ENCODE assay signal across 12 cellular contexts in the genomic region with DNA sequence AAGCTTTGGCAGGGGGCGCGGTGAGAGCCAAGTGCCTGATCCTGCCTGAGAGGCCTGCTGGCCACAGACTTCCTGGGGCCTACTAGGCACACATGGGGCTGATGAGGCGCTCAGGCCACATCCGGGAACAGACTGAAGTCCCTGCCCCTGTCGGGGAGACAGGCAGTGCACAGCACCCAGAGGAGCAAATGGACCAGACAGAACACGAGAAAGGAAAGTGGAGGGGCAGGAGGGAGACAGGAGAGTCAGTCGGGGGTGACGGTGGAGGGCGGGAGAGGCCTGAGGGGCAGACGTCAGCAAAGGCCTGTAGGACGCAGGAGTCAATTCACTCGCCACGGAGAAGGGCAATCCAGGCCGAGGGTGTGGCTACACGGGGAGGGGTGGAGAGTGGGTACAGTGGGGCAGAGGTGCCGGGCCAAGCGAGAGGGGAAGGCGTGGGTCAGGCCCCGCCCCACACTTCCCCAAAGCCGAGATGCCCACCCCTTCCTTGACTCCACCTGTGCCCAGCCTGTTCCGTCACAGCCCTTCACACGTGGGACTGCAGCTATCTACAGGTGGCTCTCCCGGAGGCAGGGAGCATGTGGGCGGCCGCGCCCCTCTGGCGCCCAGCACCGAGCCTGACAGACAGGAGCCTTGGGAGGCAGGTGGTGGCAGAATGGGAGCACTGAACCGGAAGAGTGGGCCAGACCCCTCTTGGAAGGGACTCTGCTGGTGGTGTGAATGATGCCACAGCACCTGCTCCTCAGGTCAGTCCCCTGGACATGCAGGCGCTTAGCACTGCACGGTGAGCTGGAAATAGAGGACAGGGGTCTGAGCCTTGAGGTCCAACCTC. TPM values are rescaled to one million over a fixed set of nuclear protein-coding genes. Genes with fewer than 3 reads are reported as not detected.
DNase-seq lines count a peak whose midpoint lies in the region; ATAC-seq and TF ChIP-seq lines count a peak whose summit lies in the region.
"Had no signal": no experiment of that assay in that cellular context is flagged by ENCODE, and none has a peak within 500 bp of the region (broad histone marks: within the 10 kb centered on the region; RNA-seq: fewer than 3 reads in every experiment).

No MANE protein-coding gene starts in this region.

- peak overlapping the region in 4 of 8 donors; percentile 1 to 36 (median 34) for H3K4me3 Mint-ChIP-seq in CD4-positive, alpha-beta memory T cell
- peak overlapping the region in 2 of 4 donors; percentile 58 to 76 for H3K4me3 Mint-ChIP-seq in IgD-negative memory B cell
- H3K4me3 Mint-ChIP-seq in naive thymus-derived CD8-positive, alpha-beta T cell, result peak overlapping the region in 1 of 10 donors; percentile 42
- H3K4me3 Mint-ChIP-seq: activated naive CD4-positive, alpha-beta T cell treated with anti-CD3 and anti-CD28 coated beads, Interleukin-2, amount 50 U/mL, for 24 hours had no signal

- H3K36me3 Mint-ChIP-seq in CD4-positive, alpha-beta memory T cell, result peaks cover 41 to 73% of the 10 kb centered on the region in 2 donors
- peaks cover 2% of the 10 kb centered on the region for H3K36me3 Mint-ChIP-seq in IgD-negative memory B cell
- peaks cover 0 to 91% (median 4%) of the 10 kb centered on the region in 3 donors for H3K36me3 Mint-ChIP-seq in naive thymus-derived CD8-positive, alpha-beta T cell

- no peaks in the 10 kb centered on the region for H3K27me3 ChIP-seq in CD4-positive, alpha-beta memory T cell (ENCODE audit: insufficient read depth, low read length)
- no peaks in the 10 kb centered on the region for H3K27me3 ChIP-seq in body of pancreas

- no peaks in the 10 kb centered on the region for H3K9me3 Mint-ChIP-seq in CD4-positive, alpha-beta memory T cell
- H3K9me3 Mint-ChIP-seq in IgD-negative memory B cell, result no peaks in the 10 kb centered on the region
- no peaks in the 10 kb centered on the region for H3K9me3 Mint-ChIP-seq in naive thymus-derived CD8-positive, alpha-beta T cell
- H3K9me3 Mint-ChIP-seq: activated naive CD4-positive, alpha-beta T cell treated with anti-CD3 and anti-CD28 coated beads, Interleukin-2, amount 50 U/mL, for 24 hours had no signal

- ATAC-seq in body of pancreas (peak; percentile 13), HG03280 (IDR thresholded peaks at IDR 0.05; ENCODE audit: unreplicated experiment) (no peak)
- peak in 1 of 2 donors; percentile 17 for ATAC-seq in naive thymus-derived CD8-positive, alpha-beta T cell

- H3K27ac Mint-ChIP-seq in CD4-positive, alpha-beta memory T cell, result peak overlapping the region in 6 of 7 donors; percentile 39 to 92 (median 80)
- peak overlapping the region in 2 of 3 donors; percentile 31 to 67 for H3K27ac Mint-ChIP-seq in IgD-negative memory B cell
- H3K27ac Mint-ChIP-seq in naive thymus-derived CD8-positive, alpha-beta T cell, result peak overlapping the region in 8 of 10 donors; percentile 8 to 90 (median 65)
- H3K27ac Mint-ChIP-seq: activated naive CD4-positive, alpha-beta T cell treated with anti-CD3 and anti-CD28 coated beads, Interleukin-2, amount 50 U/mL, for 24 hours had no signal

- no peak overlapping the region for H3K4me3 ChIP-seq in CD4-positive, alpha-beta memory T cell (ENCODE audit: low read length in 2 of 2)
- no peak overlapping the region for H3K4me3 ChIP-seq in body of pancreas

- peaks cover 9 to 25% (median 15%) of the 10 kb centered on the region in 4 donors for H3K4me1 Mint-ChIP-seq in CD4-positive, alpha-beta memory T cell
- peaks cover 0 to 6% (median 2%) of the 10 kb centered on the region in 3 donors for H3K4me1 Mint-ChIP-seq in IgD-negative memory B cell
- H3K4me1 Mint-ChIP-seq in naive thymus-derived CD8-positive, alpha-beta T cell, result peaks cover 0 to 14% (median 4%) of the 10 kb centered on the region in 4 donors

- no peak for TF ChIP-seq POLR2A in body of pancreas (IDR thresholded peaks at IDR 0.05)
- TF ChIP-seq POLR2A in erythroblast (IDR thresholded peaks at IDR 0.05; ENCODE audit: low read length), result no peak

- 81 to 93% methylated on average over 21 to 31 of the region's 31 CpGs for WGBS in body of pancreas, 2 donors

- peaks cover 3% of the 10 kb centered on the region for H3K4me1 ChIP-seq in CD4-positive, alpha-beta memory T cell (ENCODE audit: insufficient read depth, low read length)
- H3K4me1 ChIP-seq in body of pancreas, result no peaks in the 10 kb centered on the region

- DNase-seq in CD4-positive, alpha-beta memory T cell, result peak in 4 of 5 donors; percentile 17 to 57 (median 24)
- DNase-seq in body of pancreas (peak in 1 of 4 donors; percentile 12), NCI-H1105 treated with DMSO at 0.1 percent for 48 hours (lab: John Stamatoyannopoulos, UW) (no peak), erythroblast (lab: John Stamatoyannopoulos, UW) (no peak)
- no peak for DNase-seq in naive thymus-derived CD8-positive, alpha-beta T cell
- DNase-seq in effector CD4-positive, alpha-beta T cell, result no peak
- DNase-seq: DMS79 treated with DMSO at 0.1 percent for 48 hours, NCI-H345 had no signal

- H3K27ac ChIP-seq in CD4-positive, alpha-beta memory T cell (ENCODE audit: low read depth, low read length), result peak overlapping the region; percentile 25
- H3K27ac ChIP-seq in body of pancreas, result no peak overlapping the region
- H3K27ac ChIP-seq: KMS-11 had no signal

- CTCF ChIA-PET in CD4-positive, alpha-beta memory T cell (lab: Charles Lee; ENCODE audit: partially characterized antibody), result interaction anchor here (2.2 kb wide), 1 partner anchor 11 kb away, joined by 7 read pairs; no protein-coding TSS in a partner anchor

- no peaks in the 10 kb centered on the region for H3K9me3 ChIP-seq in CD4-positive, alpha-beta memory T cell (ENCODE audit: control insufficient read depth in 1 of 2, low read length in 2 of 2)
- no peaks in the 10 kb centered on the region for H3K9me3 ChIP-seq in body of pancreas

- H3K36me3 ChIP-seq in CD4-positive, alpha-beta memory T cell (ENCODE audit: insufficient read depth, low read length), result peaks cover 82% of the 10 kb centered on the region
- H3K36me3 ChIP-seq in body of pancreas (replicated peaks in 1 of 2; ENCODE audit: insufficient read depth in 1 of 2, low read depth in 2 of 2), result peaks cover 40 to 51% of the 10 kb centered on the region in 2 donors

- POLR2A ChIA-PET in CD4-positive, alpha-beta memory T cell (lab: Charles Lee; ENCODE audit: partially characterized antibody), result interaction anchor here (1.9 to 3.1 kb wide), 2 partner anchors 7 to 21 kb away, joined by 4 to 24 read pairs; a partner anchor contains a TSS
- POLR2A ChIA-PET in naive thymus-derived CD8-positive, alpha-beta T cell (lab: Charles Lee), result no interaction called here

- TF ChIP-seq CTCF in body of pancreas (IDR thresholded peaks at IDR 0.05), result no peak

- intact Hi-C loops in CD4-positive, alpha-beta memory T cell (cut with micrococcal nuclease), result no loop called here
- intact Hi-C loops in body of pancreas (cut with DNase I), result no loop called here

- H3K27me3 Mint-ChIP-seq in CD4-positive, alpha-beta memory T cell, result no peaks in the 10 kb centered on the region
- no peaks in the 10 kb centered on the region for H3K27me3 Mint-ChIP-seq in IgD-negative memory B cell
- no peaks in the 10 kb centered on the region for H3K27me3 Mint-ChIP-seq in naive thymus-derived CD8-positive, alpha-beta T cell
- H3K27me3 Mint-ChIP-seq: activated naive CD4-positive, alpha-beta T cell treated with anti-CD3 and anti-CD28 coated beads, Interleukin-2, amount 50 U/mL, for 24 hours had no signal

RNA-seq across cellular contexts. Expression of a gene that starts 20.5 kb away (rescaled TPM):
- total RNA-seq in CD4-positive, alpha-beta memory T cell, result 10 to 100 TPM; 41.3 to 41.4 TPM
- polyA plus RNA-seq in CD4-positive, alpha-beta memory T cell, result 10 to 100 TPM in 1 of 2 donors, 1 to 10 TPM in 1; 2.6 to 35.5 TPM
- 18.9 TPM for polyA plus RNA-seq in IgD-negative memory B cell
- 10 to 100 TPM; 20.0 to 20.1 TPM for total RNA-seq in body of pancreas
- 10 to 100 TPM; 46.1 to 47.8 TPM for total RNA-seq in naive thymus-derived CD8-positive, alpha-beta T cell
- polyA plus RNA-seq in naive thymus-derived CD8-positive, alpha-beta T cell, result 10 to 100 TPM; 10.8 to 31.8 (median 21.8) TPM

RNA-seq across cellular contexts. Expression of a gene that starts 20.6 kb away (rescaled TPM):
- 1 to 10 TPM; 2.8 to 3.2 TPM for total RNA-seq in CD4-positive, alpha-beta memory T cell
- polyA plus RNA-seq in CD4-positive, alpha-beta memory T cell, result 1 to 10 TPM in 1 of 2 donors, under 1 TPM in 1; 0.55 to 1.9 TPM
- 0.99 TPM for polyA plus RNA-seq in IgD-negative memory B cell
- 10 to 100 TPM in 1 of 2 donors, 1 to 10 TPM in 1; 6.5 to 14.5 TPM for total RNA-seq in body of pancreas
- 1 to 10 TPM; 3.7 to 6.0 TPM for total RNA-seq in naive thymus-derived CD8-positive, alpha-beta T cell
- 1 to 10 TPM in 1 of 3 donors, under 1 TPM in 2; 0.87 to 1.5 (median 0.90) TPM for polyA plus RNA-seq in naive thymus-derived CD8-positive, alpha-beta T cell

Comparison
In these comparisons a context has a peak if more than half of its experiments do, and no peak if none do; other contexts are left out.
1. DNase-seq: peak in CD4-positive, alpha-beta memory T cell (4 of 5); none in naive thymus-derived CD8-positive, alpha-beta T cell (0 of 10), NCI-H1105 treated with DMSO at 0.1 percent for 48 hours (single experiment), erythroblast (0 of 2) and effector CD4-positive, alpha-beta T cell (single experiment).
2. Peak in every context shown above with its lines, with median percentiles within 50 percentile points of each other: H3K27ac Mint-ChIP-seq.